ENCODE assay signal across 9 cellular contexts in the genomic region with DNA sequence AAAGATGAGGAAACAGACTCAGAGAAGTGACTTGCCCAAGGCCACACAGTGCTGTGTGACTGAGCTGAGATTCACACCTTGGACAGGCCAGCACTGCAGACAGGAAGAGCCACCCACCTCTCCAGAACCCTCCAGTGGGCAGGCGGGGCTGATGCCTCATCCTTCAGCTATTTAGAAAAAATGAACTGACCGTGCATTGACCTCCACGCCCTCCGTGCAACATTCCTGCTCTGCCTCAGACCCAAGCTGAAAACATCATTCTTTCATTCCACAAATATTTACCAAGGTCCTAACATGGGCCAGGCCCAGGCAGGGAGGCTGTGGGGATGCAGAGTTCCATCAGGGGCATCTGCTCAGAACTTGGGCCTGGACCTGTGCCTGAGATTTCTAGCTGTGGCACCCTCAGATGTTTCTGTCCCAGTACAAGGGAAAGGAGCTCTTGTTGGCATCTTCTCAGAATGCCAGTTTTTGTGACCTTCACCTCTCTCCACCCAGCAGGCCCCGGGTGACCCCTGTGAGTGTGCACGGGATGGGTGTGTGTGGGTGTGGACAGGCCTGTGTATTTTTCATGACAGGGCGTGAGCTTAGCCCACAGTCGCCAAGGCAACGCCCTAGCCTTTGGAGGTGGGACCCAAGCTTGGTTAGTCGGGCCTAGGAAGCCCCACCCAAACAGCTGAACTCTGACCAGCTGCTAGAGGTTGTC. TPM values are rescaled to one million over a fixed set of nuclear protein-coding genes. Genes with fewer than 3 reads are reported as not detected.
DNase-seq lines count a peak whose midpoint lies in the region; TF ChIP-seq lines count a peak whose summit lies in the region.
"Had no signal": no experiment of that assay in that cellular context is flagged by ENCODE, and none has a peak within 500 bp of the region (broad histone marks: within the 10 kb centered on the region; RNA-seq: fewer than 3 reads in every experiment).

No MANE protein-coding gene starts in this region.

- H3K27me3 ChIP-seq in CD8-positive, alpha-beta memory T cell (ENCODE audit: insufficient read depth, low read length, poor library complexity, severe bottlenecking) = no peaks in the 10 kb centered on the region
- H3K27me3 ChIP-seq in colonic mucosa (no peaks in the 10 kb centered on the region), mesenchymal stem cell (ENCODE audit: control insufficient read depth in 1 of 2, insufficient read depth in 1 of 2, low read length in 2 of 2) (peaks cover 0 to 32% of the 10 kb centered on the region in 2 experiments), BE2C (no peaks in the 10 kb centered on the region), HAP-1 (ENCODE audit: low read depth) (no peaks in the 10 kb centered on the region)

- H3K27ac ChIP-seq in CD8-positive, alpha-beta memory T cell (ENCODE audit: low read depth, low read length) = peak overlapping the region; percentile 45
- H3K27ac ChIP-seq in colonic mucosa (peak overlapping the region; percentile 92), mesenchymal stem cell (ENCODE audit: low read length, poor library complexity, severe bottlenecking) (peak overlapping the region; percentile 39)
- H3K27ac ChIP-seq: HL-60 had no signal

- H3K36me3 Mint-ChIP-seq in CD8-positive, alpha-beta memory T cell = peaks cover 0 to 78% (median 14%) of the 10 kb centered on the region in 3 donors

- H3K36me3 ChIP-seq in CD8-positive, alpha-beta memory T cell (ENCODE audit: insufficient read depth, low read length) = peaks cover 32% of the 10 kb centered on the region
- H3K36me3 ChIP-seq in colonic mucosa = no peaks in the 10 kb centered on the region
- no peaks in the 10 kb centered on the region for H3K36me3 ChIP-seq in mesenchymal stem cell (ENCODE audit: control insufficient read depth in 1 of 2, insufficient read depth in 2 of 2, low read depth in 1 of 2, low read length in 2 of 2)
- H3K36me3 ChIP-seq in BE2C = no peaks in the 10 kb centered on the region
- H3K36me3 ChIP-seq in HAP-1 (replicated peaks) = no peaks in the 10 kb centered on the region

- peak overlapping the region; percentile 18 for H3K4me3 ChIP-seq in CD8-positive, alpha-beta memory T cell (ENCODE audit: low read length)
- H3K4me3 ChIP-seq in colonic mucosa (no peak overlapping the region), mesenchymal stem cell (ENCODE audit: insufficient read depth in 1 of 2, low read depth in 1 of 2, low read length in 2 of 2) (peak overlapping the region in 1 of 2 experiments; percentile 35), BE2C (ENCODE audit: low read depth, low read length) (no peak overlapping the region), HAP-1 (no peak overlapping the region)

- H2AK5ac ChIP-seq in mesenchymal stem cell (ENCODE audit: low read length, severe bottlenecking) = peak overlapping the region; percentile 85

- no peak overlapping the region for H3K4me2 ChIP-seq in mesenchymal stem cell (ENCODE audit: low read length, poor library complexity, severe bottlenecking)

- peak overlapping the region; percentile 67 to 91 (median 78) for H3K4me3 Mint-ChIP-seq in CD8-positive, alpha-beta memory T cell

- intact Hi-C loops in colonic mucosa (cut with DNase I) = no loop called here

- no peaks in the 10 kb centered on the region for H3K9me3 ChIP-seq in CD8-positive, alpha-beta memory T cell (ENCODE audit: low read length)
- H3K9me3 ChIP-seq in colonic mucosa (no peaks in the 10 kb centered on the region), mesenchymal stem cell (ENCODE audit: control insufficient read depth, low read length) (no peaks in the 10 kb centered on the region), BE2C (no peaks in the 10 kb centered on the region), HAP-1 (no peaks in the 10 kb centered on the region)

- no peaks in the 10 kb centered on the region for H3K27me3 Mint-ChIP-seq in CD8-positive, alpha-beta memory T cell

- H3K4ac ChIP-seq in mesenchymal stem cell (ENCODE audit: low read depth in 1 of 2, low read length in 2 of 2) = peak overlapping the region in 1 of 2 experiments; percentile 63

- in situ Hi-C loops in HAP-1 (cut with MboI; ENCODE audit: low sequenced_read_pairs) = no loop called here

- no peaks in the 10 kb centered on the region for H3K79me1 ChIP-seq in mesenchymal stem cell (replicated peaks; ENCODE audit: low read length, poor library complexity, severe bottlenecking)

- peaks cover 97% of the 10 kb centered on the region for H3K4me1 ChIP-seq in CD8-positive, alpha-beta memory T cell (ENCODE audit: insufficient read depth, low read length)
- H3K4me1 ChIP-seq in colonic mucosa (peaks cover 30% of the 10 kb centered on the region), mesenchymal stem cell (ENCODE audit: control insufficient read depth, insufficient read depth, low read depth, low read length) (peaks cover 25% of the 10 kb centered on the region), BE2C (no peaks in the 10 kb centered on the region; the same call in 1 of the 2 replicates), HAP-1 (no peaks in the 10 kb centered on the region)

- CTCF ChIA-PET in CD8-positive, alpha-beta memory T cell (lab: Charles Lee) = interaction anchor here (1.2 to 3.2 kb wide), 12 partner anchors 10 to 69 kb away, joined by 3 to 22 read pairs (median 8); no protein-coding TSS in a partner anchor

- H2BK5ac ChIP-seq in mesenchymal stem cell (ENCODE audit: low read depth, low read length, poor library complexity, severe bottlenecking) = no peak overlapping the region

- H3K23ac ChIP-seq in mesenchymal stem cell (ENCODE audit: low read length in 2 of 2) = no peak overlapping the region

- no peak overlapping the region for H3K14ac ChIP-seq in mesenchymal stem cell (ENCODE audit: low read length in 2 of 2)

- no peak overlapping the region for H2AFZ ChIP-seq in mesenchymal stem cell (ENCODE audit: low read depth, low read length)

- no peak overlapping the region for H2BK120ac ChIP-seq in mesenchymal stem cell (ENCODE audit: low read depth, low read length)

- H2BK15ac ChIP-seq in mesenchymal stem cell (ENCODE audit: low read depth, poor library complexity, severe bottlenecking) = no peak overlapping the region

- H3K9me3 Mint-ChIP-seq in CD8-positive, alpha-beta memory T cell = no peaks in the 10 kb centered on the region

- 21% methylated on average over 10 of the region's 10 CpGs for WGBS in mesenchymal stem cell

- TF ChIP-seq CTCF in colonic mucosa (IDR thresholded peaks at IDR 0.05) = no peak
- no peak for TF ChIP-seq CTCF in BE2C (IDR thresholded peaks at IDR 0.05; ENCODE audit: low read depth, low read length)

- H3K18ac ChIP-seq in mesenchymal stem cell (ENCODE audit: low read depth in 1 of 2, low read length in 2 of 2) = peak overlapping the region; percentile 18 to 80

- peak overlapping the region in 1 of 2 experiments; percentile 38 for H2BK12ac ChIP-seq in mesenchymal stem cell (ENCODE audit: low read length in 2 of 2)

- POLR2A ChIA-PET in CD8-positive, alpha-beta memory T cell (lab: Charles Lee) = interaction anchor here (1.0 to 3.9 kb wide), 8 partner anchors 10 to 39 kb away, joined by 3 to 26 read pairs (median 5); no protein-coding TSS in a partner anchor

- peaks cover 91 to 100% (median 98%) of the 10 kb centered on the region in 3 donors for H3K4me1 Mint-ChIP-seq in CD8-positive, alpha-beta memory T cell

- peak overlapping the region; percentile 31 for H4K91ac ChIP-seq in mesenchymal stem cell (ENCODE audit: low read length)

- DNase-seq in CD8-positive, alpha-beta memory T cell = peak in 2 of 5 donors; percentile 48 to 70
- peak; percentile 99 for DNase-seq in NCI-H226
- peak; percentile 96 for DNase-seq in colonic mucosa
- DNase-seq in mesenchymal stem cell = peak; percentile 86
- peak; percentile 81 for DNase-seq in ureter (ENCODE audit: low spot score)
- DNase-seq in BE2C = no peak
- no peak for DNase-seq in NCI-H187 (lab: John Stamatoyannopoulos, UW)
- no peak for DNase-seq in HAP-1 (ENCODE audit: low spot score in 2 of 2)

- H3K9ac ChIP-seq in colonic mucosa (ENCODE audit: low read depth in 2 of 2, low read length in 2 of 2) (peak overlapping the region in 1 of 2 donors; percentile 84), mesenchymal stem cell (ENCODE audit: low read length) (peak overlapping the region; percentile 83)

- H4K8ac ChIP-seq in mesenchymal stem cell (ENCODE audit: low read length) = peak overlapping the region; percentile 55

- H3K27ac Mint-ChIP-seq in CD8-positive, alpha-beta memory T cell = peak overlapping the region; percentile 92 to 100 (median 97)

RNA-seq across cellular contexts. Expression of a gene that starts 6.5 kb away (rescaled TPM):
- total RNA-seq in CD8-positive, alpha-beta memory T cell = 10 to 100 TPM; 59.6 to 61.4 TPM
- 349 TPM for polyA plus RNA-seq in CD8-positive, alpha-beta memory T cell
- total RNA-seq in colonic mucosa (10 to 100 TPM; 41.2 to 42.8 TPM), ureter (65.6 TPM)
- polyA plus RNA-seq in mesenchymal stem cell (2013, experiment 1 of 2) = 3.3 TPM
- polyA plus RNA-seq in mesenchymal stem cell (2013, experiment 2 of 2) = 3.8 TPM
- 2.5 TPM for polyA plus RNA-seq in BE2C (2012; ENCODE audit: insufficient read depth, insufficient read length, low read depth)

RNA-seq across cellular contexts. Expression of a gene that starts 47.3 kb away (rescaled TPM):
- under 1 TPM; 0.04 to 0.11 TPM for total RNA-seq in CD8-positive, alpha-beta memory T cell
- polyA plus RNA-seq in CD8-positive, alpha-beta memory T cell = 0.23 TPM
- total RNA-seq in colonic mucosa = under 1 TPM in 1 of 2 donors, not detected in 1; 0.07 TPM
- not detected for polyA plus RNA-seq in mesenchymal stem cell (2013, experiment 1 of 2)
- polyA plus RNA-seq in mesenchymal stem cell (2013, experiment 2 of 2) = not detected
- total RNA-seq in ureter = 0.34 TPM
- polyA plus RNA-seq in BE2C (2012; ENCODE audit: insufficient read depth, insufficient read length, low read depth) = not detected

Comparison
In these comparisons a context has a peak if more than half of its experiments do, and no peak if none do; other contexts are left out.
1. DNase-seq: peak in NCI-H226 (single experiment), colonic mucosa (single experiment), mesenchymal stem cell (single experiment) and ureter (single experiment); none in BE2C (single experiment), NCI-H187 (0 of 2) and HAP-1 (0 of 2).
2. H3K27ac ChIP-seq: peak in every context shown above with its lines; median percentile 92 in colonic mucosa; 45 in CD8-positive, alpha-beta memory T cell; 39 in mesenchymal stem cell.